2 cellular contexts compared by ENCODE assay signal in genomic region chr9:125750656-125751035, GRCh38.
A peak's percentile ranks its signal among the peaks of the same experiment; 100 is the strongest.
TF ChIP-seq lines count a peak whose summit lies in the region.

No MANE protein-coding gene starts in this region.

TF ChIP-seq in HEK293T, 16 proteins besides CTCF, POLR2A, EP300 and RAD21:
- TF ChIP-seq FOXK2 (IDR thresholded peaks at IDR 0.05) = no peak
- 0 out of 2 replicates have a peak, but pooled peaks have one; percentile 3 for TF ChIP-seq CTBP1 (IDR thresholded peaks at IDR 0.05; ENCODE audit: borderline replicate concordance)
- TF ChIP-seq, protein P1, sequence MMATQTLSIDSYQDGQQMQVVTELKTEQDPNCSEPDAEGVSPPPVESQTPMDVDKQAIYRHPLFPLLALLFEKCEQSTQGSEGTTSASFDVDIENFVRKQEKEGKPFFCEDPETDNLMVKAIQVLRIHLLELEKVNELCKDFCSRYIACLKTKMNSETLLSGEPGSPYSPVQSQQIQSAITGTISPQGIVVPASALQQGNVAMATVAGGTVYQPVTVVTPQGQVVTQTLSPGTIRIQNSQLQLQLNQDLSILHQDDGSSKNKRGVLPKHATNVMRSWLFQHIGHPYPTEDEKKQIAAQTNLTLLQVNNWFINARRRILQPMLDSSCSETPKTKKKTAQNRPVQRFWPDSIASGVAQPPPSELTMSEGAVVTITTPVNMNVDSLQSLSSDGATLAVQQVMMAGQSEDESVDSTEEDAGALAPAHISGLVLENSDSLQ (IDR thresholded peaks at IDR 0.05) = peak; percentile 86
- TF ChIP-seq L3MBTL2 (conservative IDR thresholded peaks at IDR 0.05) = no peak
- no peak for TF ChIP-seq SUZ12 (IDR thresholded peaks at IDR 0.05)
- TF ChIP-seq FOXA1 (IDR thresholded peaks at IDR 0.05) = no peak
- TF ChIP-seq ZNF384 (IDR thresholded peaks at IDR 0.05) = no peak
- TF ChIP-seq TARDBP (IDR thresholded peaks at IDR 0.05) = no peak

TF ChIP-seq in HepG2, 621 proteins besides CTCF, POLR2A, EP300 and RAD21 (continued from another document):
- no peak for TF ChIP-seq ZNF850 (CRISPR knock-in tag; conservative IDR thresholded peaks at IDR 0.05)
- TF ChIP-seq, protein P2, sequence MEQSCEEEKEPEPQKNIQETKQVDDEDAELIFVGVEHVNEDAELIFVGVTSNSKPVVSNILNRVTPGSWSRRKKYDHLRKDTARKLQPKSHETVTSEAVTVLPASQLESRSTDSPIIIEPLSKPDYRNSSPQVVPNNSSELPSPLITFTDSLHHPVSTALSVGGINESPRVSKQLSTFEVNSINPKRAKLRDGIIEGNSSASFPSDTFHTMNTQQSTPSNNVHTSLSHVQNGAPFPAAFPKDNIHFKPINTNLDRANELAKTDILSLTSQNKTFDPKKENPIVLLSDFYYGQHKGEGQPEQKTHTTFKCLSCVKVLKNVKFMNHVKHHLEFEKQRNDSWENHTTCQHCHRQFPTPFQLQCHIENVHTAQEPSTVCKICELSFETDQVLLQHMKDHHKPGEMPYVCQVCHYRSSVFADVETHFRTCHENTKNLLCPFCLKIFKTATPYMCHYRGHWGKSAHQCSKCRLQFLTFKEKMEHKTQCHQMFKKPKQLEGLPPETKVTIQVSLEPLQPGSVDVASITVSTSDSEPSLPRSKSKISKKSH (CRISPR knock-in tag; IDR thresholded peaks at IDR 0.05; ENCODE audit: borderline replicate concordance) = no peak
- no peak for TF ChIP-seq ZNF672 (CRISPR knock-in tag; IDR thresholded peaks at IDR 0.05)
- TF ChIP-seq, protein P3, sequence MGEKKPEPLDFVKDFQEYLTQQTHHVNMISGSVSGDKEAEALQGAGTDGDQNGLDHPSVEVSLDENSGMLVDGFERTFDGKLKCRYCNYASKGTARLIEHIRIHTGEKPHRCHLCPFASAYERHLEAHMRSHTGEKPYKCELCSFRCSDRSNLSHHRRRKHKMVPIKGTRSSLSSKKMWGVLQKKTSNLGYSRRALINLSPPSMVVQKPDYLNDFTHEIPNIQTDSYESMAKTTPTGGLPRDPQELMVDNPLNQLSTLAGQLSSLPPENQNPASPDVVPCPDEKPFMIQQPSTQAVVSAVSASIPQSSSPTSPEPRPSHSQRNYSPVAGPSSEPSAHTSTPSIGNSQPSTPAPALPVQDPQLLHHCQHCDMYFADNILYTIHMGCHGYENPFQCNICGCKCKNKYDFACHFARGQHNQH (CRISPR knock-in tag; IDR thresholded peaks at IDR 0.05) = no peak
- TF ChIP-seq TFE3 (CRISPR knock-in tag; IDR thresholded peaks at IDR 0.05) = no peak
- TF ChIP-seq BRCA1 (CRISPR knock-in tag; IDR thresholded peaks at IDR 0.05) = no peak
- TF ChIP-seq ZNF615 (CRISPR knock-in tag; IDR thresholded peaks at IDR 0.05; ENCODE audit: borderline replicate concordance) = no peak
